In the genomic region with DNA sequence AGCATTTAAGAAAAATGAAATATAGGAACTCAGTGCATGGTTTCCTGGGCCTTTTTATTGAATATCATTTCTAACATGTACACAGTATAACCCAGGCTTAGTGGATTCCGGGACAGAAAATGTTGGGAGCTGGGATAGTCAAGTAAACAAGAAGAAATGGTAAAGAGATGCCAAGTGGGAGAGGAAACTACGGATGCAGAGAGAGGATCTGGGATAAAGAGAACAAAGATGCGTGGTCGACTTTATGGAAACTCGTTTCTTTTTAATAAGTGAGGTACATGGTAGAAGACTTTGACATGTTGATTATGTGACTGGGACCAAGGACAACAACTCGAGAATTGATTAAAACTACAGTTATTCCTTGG, we compare ENCODE assay signal across 1 cellular context.
TF ChIP-seq lines count a peak whose summit lies in the region.

No MANE protein-coding gene starts in this region.

TF ChIP-seq in GM12878, 131 proteins besides CTCF, POLR2A, EP300 and RAD21 (continues in another document):
- TF ChIP-seq HDGF (IDR thresholded peaks at IDR 0.05) (no peak), IKZF1 (conservative IDR thresholded peaks at IDR 0.05) (no peak), TCF3 (IDR thresholded peaks at IDR 0.05; ENCODE audit: borderline replicate concordance, insufficient read depth, low read depth, low read length) (no peak), NR2C1 (IDR thresholded peaks at IDR 0.05) (no peak), DPF2 (IDR thresholded peaks at IDR 0.05) (no peak), SMC3 (IDR thresholded peaks at IDR 0.05; ENCODE audit: borderline replicate concordance, low read length) (no peak), KAT2A (conservative IDR thresholded peaks at IDR 0.05; ENCODE audit: control insufficient read depth, low read depth, low read length) (no peak), ZBTB40 (IDR thresholded peaks at IDR 0.05; ENCODE audit: borderline replicate concordance) (peak; percentile 38; the same call in 1 of the 2 replicates), NKRF (conservative IDR thresholded peaks at IDR 0.05) (no peak), ZNF687 (IDR thresholded peaks at IDR 0.05) (no peak), CREM (IDR thresholded peaks at IDR 0.05; ENCODE audit: low read depth) (no peak), NBN (IDR thresholded peaks at IDR 0.05) (0 out of 2 replicates have a peak, but pooled peaks have one; percentile 15), NFXL1 (IDR thresholded peaks at IDR 0.05; ENCODE audit: borderline replicate concordance) (no peak), ZZZ3 (IDR thresholded peaks at IDR 0.05; ENCODE audit: control insufficient read depth, insufficient read length, low read depth) (no peak), ELK1 (IDR thresholded peaks at IDR 0.05; ENCODE audit: low read depth, low read length) (no peak), MLLT1 (IDR thresholded peaks at IDR 0.05) (peak; percentile 62; the same call in 1 of the 2 replicates), SMAD1 (IDR thresholded peaks at IDR 0.05; ENCODE audit: low read depth, partially characterized antibody) (no peak), GATAD2B (conservative IDR thresholded peaks at IDR 0.05; ENCODE audit: low read depth) (no peak), ZNF217 (IDR thresholded peaks at IDR 0.05) (no peak), MTA3 (IDR thresholded peaks at IDR 0.05; ENCODE audit: borderline replicate concordance, low read length) (no peak), RCOR1 (conservative IDR thresholded peaks at IDR 0.05; ENCODE audit: low read depth, low read length) (no peak), TCF12 (IDR thresholded peaks at IDR 0.05; ENCODE audit: low read depth, low read length) (no peak), E2F4 (IDR thresholded peaks at IDR 0.05; ENCODE audit: low read depth, low read length) (no peak), KLF5 (IDR thresholded peaks at IDR 0.05; ENCODE audit: partially characterized antibody) (no peak), IKZF2 (IDR thresholded peaks at IDR 0.05) (0 out of 4 replicates have a peak, but pooled peaks of 1 of the 2 experiments have one; percentile 5), MEF2B (IDR thresholded peaks at IDR 0.05; ENCODE audit: partially characterized antibody, poor library complexity, severe bottlenecking) (no peak)
- TF ChIP-seq, protein P1, sequence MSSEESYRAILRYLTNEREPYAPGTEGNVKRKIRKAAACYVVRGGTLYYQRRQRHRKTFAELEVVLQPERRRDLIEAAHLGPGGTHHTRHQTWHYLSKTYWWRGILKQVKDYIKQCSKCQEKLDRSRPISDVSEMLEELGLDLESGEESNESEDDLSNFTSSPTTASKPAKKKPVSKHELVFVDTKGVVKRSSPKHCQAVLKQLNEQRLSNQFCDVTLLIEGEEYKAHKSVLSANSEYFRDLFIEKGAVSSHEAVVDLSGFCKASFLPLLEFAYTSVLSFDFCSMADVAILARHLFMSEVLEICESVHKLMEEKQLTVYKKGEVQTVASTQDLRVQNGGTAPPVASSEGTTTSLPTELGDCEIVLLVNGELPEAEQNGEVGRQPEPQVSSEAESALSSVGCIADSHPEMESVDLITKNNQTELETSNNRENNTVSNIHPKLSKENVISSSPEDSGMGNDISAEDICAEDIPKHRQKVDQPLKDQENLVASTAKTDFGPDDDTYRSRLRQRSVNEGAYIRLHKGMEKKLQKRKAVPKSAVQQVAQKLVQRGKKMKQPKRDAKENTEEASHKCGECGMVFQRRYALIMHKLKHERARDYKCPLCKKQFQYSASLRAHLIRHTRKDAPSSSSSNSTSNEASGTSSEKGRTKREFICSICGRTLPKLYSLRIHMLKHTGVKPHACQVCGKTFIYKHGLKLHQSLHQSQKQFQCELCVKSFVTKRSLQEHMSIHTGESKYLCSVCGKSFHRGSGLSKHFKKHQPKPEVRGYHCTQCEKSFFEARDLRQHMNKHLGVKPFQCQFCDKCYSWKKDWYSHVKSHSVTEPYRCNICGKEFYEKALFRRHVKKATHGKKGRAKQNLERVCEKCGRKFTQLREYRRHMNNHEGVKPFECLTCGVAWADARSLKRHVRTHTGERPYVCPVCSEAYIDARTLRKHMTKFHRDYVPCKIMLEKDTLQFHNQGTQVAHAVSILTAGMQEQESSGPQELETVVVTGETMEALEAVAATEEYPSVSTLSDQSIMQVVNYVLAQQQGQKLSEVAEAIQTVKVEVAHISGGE (CRISPR knock-in tag; IDR thresholded peaks at IDR 0.05) = no peak
- TF ChIP-seq, protein P2, sequence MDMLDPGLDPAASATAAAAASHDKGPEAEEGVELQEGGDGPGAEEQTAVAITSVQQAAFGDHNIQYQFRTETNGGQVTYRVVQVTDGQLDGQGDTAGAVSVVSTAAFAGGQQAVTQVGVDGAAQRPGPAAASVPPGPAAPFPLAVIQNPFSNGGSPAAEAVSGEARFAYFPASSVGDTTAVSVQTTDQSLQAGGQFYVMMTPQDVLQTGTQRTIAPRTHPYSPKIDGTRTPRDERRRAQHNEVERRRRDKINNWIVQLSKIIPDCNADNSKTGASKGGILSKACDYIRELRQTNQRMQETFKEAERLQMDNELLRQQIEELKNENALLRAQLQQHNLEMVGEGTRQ (IDR thresholded peaks at IDR 0.05; ENCODE audit: borderline replicate concordance, low read depth, low read length) = no peak
- TF ChIP-seq, protein P3, sequence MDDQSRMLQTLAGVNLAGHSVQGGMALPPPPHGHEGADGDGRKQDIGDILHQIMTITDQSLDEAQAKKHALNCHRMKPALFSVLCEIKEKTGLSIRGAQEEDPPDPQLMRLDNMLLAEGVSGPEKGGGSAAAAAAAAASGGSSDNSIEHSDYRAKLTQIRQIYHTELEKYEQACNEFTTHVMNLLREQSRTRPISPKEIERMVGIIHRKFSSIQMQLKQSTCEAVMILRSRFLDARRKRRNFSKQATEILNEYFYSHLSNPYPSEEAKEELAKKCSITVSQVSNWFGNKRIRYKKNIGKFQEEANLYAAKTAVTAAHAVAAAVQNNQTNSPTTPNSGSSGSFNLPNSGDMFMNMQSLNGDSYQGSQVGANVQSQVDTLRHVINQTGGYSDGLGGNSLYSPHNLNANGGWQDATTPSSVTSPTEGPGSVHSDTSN (IDR thresholded peaks at IDR 0.05; ENCODE audit: insufficient replicate concordance, low read depth, low read length) = no peak
- TF ChIP-seq, protein P4, sequence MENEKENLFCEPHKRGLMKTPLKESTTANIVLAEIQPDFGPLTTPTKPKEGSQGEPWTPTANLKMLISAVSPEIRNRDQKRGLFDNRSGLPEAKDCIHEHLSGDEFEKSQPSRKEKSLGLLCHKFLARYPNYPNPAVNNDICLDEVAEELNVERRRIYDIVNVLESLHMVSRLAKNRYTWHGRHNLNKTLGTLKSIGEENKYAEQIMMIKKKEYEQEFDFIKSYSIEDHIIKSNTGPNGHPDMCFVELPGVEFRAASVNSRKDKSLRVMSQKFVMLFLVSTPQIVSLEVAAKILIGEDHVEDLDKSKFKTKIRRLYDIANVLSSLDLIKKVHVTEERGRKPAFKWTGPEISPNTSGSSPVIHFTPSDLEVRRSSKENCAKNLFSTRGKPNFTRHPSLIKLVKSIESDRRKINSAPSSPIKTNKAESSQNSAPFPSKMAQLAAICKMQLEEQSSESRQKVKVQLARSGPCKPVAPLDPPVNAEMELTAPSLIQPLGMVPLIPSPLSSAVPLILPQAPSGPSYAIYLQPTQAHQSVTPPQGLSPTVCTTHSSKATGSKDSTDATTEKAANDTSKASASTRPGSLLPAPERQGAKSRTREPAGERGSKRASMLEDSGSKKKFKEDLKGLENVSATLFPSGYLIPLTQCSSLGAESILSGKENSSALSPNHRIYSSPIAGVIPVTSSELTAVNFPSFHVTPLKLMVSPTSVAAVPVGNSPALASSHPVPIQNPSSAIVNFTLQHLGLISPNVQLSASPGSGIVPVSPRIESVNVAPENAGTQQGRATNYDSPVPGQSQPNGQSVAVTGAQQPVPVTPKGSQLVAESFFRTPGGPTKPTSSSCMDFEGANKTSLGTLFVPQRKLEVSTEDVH (IDR thresholded peaks at IDR 0.05; ENCODE audit: low read depth, partially characterized antibody) = no peak
